In genomic region chr10:132442636-132443035, GRCh38 we compare ENCODE assay signal across 27 cellular contexts.
"Had no signal": no experiment of that assay in that cellular context is flagged by ENCODE, and none has a peak within 500 bp of the region (broad histone marks: within the 10 kb centered on the region; RNA-seq: fewer than 3 reads in every experiment).

No MANE protein-coding gene starts in this region.

- H3K27me3 ChIP-seq: ascending aorta, cardiac muscle cell, MG63, SJCRH30 had no signal

- H3K9me3 ChIP-seq: ascending aorta, MG63, SJCRH30 had no signal

- ATAC-seq: activated CD8-positive, alpha-beta T cell treated with anti-CD3 and anti-CD28 coated beads for 36 hours; activated T-cell treated with anti-CD3 and anti-CD28 coated beads, Interleukin-2, amount 50 U/mL, for 72 hours; activated T-helper 17 cell treated with anti-CD3 and anti-CD28 coated beads, Interleukin-2, amount 50 U/mL, for 72 hours had no signal

- H3K4me1 ChIP-seq: ascending aorta, SJCRH30 had no signal

- H2AFZ ChIP-seq: PC-9 had no signal

- H3K4me3 ChIP-seq: ascending aorta, cardiac muscle cell, MG63, PC-9, SJCRH30, SK-N-MC had no signal

- H3K36me3 ChIP-seq: ascending aorta, cardiac muscle cell, MG63, SJCRH30 had no signal

- H3K4me2 ChIP-seq: PC-9 had no signal

- DNase-seq: activated CD4-positive, alpha-beta T cell treated with anti-CD3 and anti-CD28 coated beads, Interleukin-2, amount 10 ng/mL, durations not matched to agents 24 days and 14 days; activated CD4-positive, alpha-beta T cell treated with anti-CD3 and anti-CD28 coated beads, Interleukin-2, amount 50 U/mL, for 4 hours; activated CD8-positive, alpha-beta T cell treated with anti-CD3 and anti-CD28 coated beads for 36 hours; activated gamma-delta T cell; activated naive CD4-positive, alpha-beta T cell treated with Interleukin-2 at 50 U/mL for 16 hours; activated naive CD8-positive, alpha-beta T cell treated with anti-CD3 and anti-CD28 coated beads, Interleukin-2, amount 10 ng/mL, durations not matched to agents 7 days and 5 days; activated T-cell treated with anti-CD3 and anti-CD28 coated beads, Interleukin-2, amount 50 U/mL, for 1 hour; activated T-cell treated with anti-CD3 and anti-CD28 coated beads, Interleukin-2, amount 50 U/mL, for 72 hours; amygdala; Karpas-422; MG63; NCI-H1048; NCI-H1105 treated with DMSO at 0.1 percent for 48 hours; NCI-H1436; NCI-H1694 treated with DMSO at 0.1 percent for 48 hours; NCI-H2029; NCI-H510A; NCI-H526; NCI-H748 treated with DMSO at 0.1 percent for 48 hours; NK-92 treated with Interleukin-12 subunit alpha and Interleukin-12 subunit beta, amount 100 ng/mL, for 24 hours; PC-9; SHP77; SJCRH30 had no signal

- H3K27ac ChIP-seq: ascending aorta, cardiac muscle cell, PC-9, SJCRH30, SK-N-MC had no signal
